Comparison of ENCODE assay signal across 17 cellular contexts in the genomic region with DNA sequence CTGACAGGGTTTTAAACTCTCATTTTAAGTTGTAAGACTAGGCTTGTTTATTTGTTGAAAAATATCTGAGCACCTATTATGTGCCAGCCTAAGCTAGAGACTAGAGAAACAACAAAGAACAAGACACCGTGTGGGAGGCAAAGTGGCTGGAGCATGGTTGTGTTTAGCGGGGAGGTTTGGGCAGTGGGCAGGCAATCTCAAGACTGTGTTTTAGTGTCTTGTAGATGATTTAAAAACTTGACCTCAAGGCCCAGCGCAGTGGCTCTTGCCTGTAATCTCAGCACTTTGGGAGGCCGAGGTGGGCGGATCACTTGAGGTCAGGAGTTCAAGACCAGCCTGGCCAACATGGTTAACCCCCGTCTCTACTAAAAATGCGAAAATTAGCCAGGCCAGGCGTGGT.
"Had no signal": no experiment of that assay in that cellular context is flagged by ENCODE, and none has a peak within 500 bp of the region (broad histone marks: within the 10 kb centered on the region; RNA-seq: fewer than 3 reads in every experiment).

No MANE protein-coding gene starts in this region.

- H3K36me3 ChIP-seq: uterus had no signal

- H3K27ac ChIP-seq: heart left ventricle, psoas muscle, sigmoid colon, skin epidermis, tibial artery, upper lobe of left lung, uterus had no signal

- H3K27ac Mint-ChIP-seq: natural killer cell; stimulated activated effector memory CD8-positive, alpha-beta T cell treated with anti-CD3 and anti-CD28 coated beads, Interleukin-12 subunit alpha, Interleukin-12 subunit beta, amount 100 ng/mL, for 72 hours had no signal

- H3K4me1 ChIP-seq: psoas muscle, sigmoid colon, tibial artery, uterus had no signal

- H3K4me1 Mint-ChIP-seq: natural killer cell; stimulated activated effector memory CD8-positive, alpha-beta T cell treated with anti-CD3 and anti-CD28 coated beads, Interleukin-12 subunit alpha, Interleukin-12 subunit beta, amount 100 ng/mL, for 72 hours had no signal

- H3K36me3 Mint-ChIP-seq: natural killer cell had no signal

- H3K4me3 Mint-ChIP-seq: natural killer cell; stimulated activated effector memory CD8-positive, alpha-beta T cell treated with anti-CD3 and anti-CD28 coated beads, Interleukin-12 subunit alpha, Interleukin-12 subunit beta, amount 100 ng/mL, for 72 hours had no signal

- H3K9me3 Mint-ChIP-seq: natural killer cell; stimulated activated effector memory CD8-positive, alpha-beta T cell treated with anti-CD3 and anti-CD28 coated beads, Interleukin-12 subunit alpha, Interleukin-12 subunit beta, amount 100 ng/mL, for 72 hours had no signal

- H3K27me3 ChIP-seq: heart left ventricle, sigmoid colon, tibial artery, upper lobe of left lung, uterus had no signal

- H3K9me3 ChIP-seq: heart left ventricle, psoas muscle, sigmoid colon, tibial artery, upper lobe of left lung, uterus had no signal

- ATAC-seq: esophagus mucosa; heart left ventricle; left lobe of liver; natural killer cell; psoas muscle; stimulated activated effector memory CD8-positive, alpha-beta T cell treated with anti-CD3 and anti-CD28 coated beads, Interleukin-12 subunit alpha, Interleukin-12 subunit beta, amount 100 ng/mL, for 72 hours; stimulated activated naive CD8-positive, alpha-beta T cell treated with anti-CD3 and anti-CD28 coated beads, Interleukin-15, Interleukin-2, amounts not matched to agents 100 U/mL and 50 U/mL, for 24 hours had no signal

- DNase-seq: effector memory CD4-positive, alpha-beta T cell; heart left ventricle; hypothalamus; kidney glomerular epithelial cell; natural killer cell; psoas muscle; sigmoid colon; stimulated activated CD4-positive, alpha-beta T cell treated with anti-CD3 and anti-CD28 coated beads, Interleukin-4, amount 100 ng/mL, for 1 hour; stimulated activated CD8-positive, alpha-beta memory T cell treated with anti-CD3 and anti-CD28 coated beads, Interleukin-4, amount 100 ng/mL, for 48 hours; stimulated activated naive CD8-positive, alpha-beta T cell treated with anti-CD3 and anti-CD28 coated beads, Interleukin-15, Interleukin-2, amounts not matched to agents 100 U/mL and 50 U/mL, for 24 hours; upper lobe of left lung; uterus had no signal

- H3K4me3 ChIP-seq: heart left ventricle, psoas muscle, sigmoid colon, skin epidermis, tibial artery, upper lobe of left lung, uterus had no signal
